In genomic region chr3:120558784-120559227, GRCh38 we compare ENCODE assay signal across 8 cellular contexts. TPM values are rescaled to one million over a fixed set of nuclear protein-coding genes. Genes with fewer than 3 reads are reported as not detected.
DNase-seq lines count a peak whose midpoint lies in the region; ATAC-seq, FAIRE-seq and TF ChIP-seq lines count a peak whose summit lies in the region.

No MANE protein-coding gene starts in this region.

- no peaks in the 10 kb centered on the region for H3K36me3 Mint-ChIP-seq in Caco-2 (ENCODE audit: insufficient read depth, unreplicated experiment)

- BruUV-seq in Caco-2 (replicated peaks; lab: Mats Ljungman, UMichigan) (no TSS peak), endothelial cell of umbilical vein (replicated peaks; lab: Mats Ljungman, UMichigan) (no TSS peak)

- dilution Hi-C loops in endothelial cell of umbilical vein (cut with MboI; ENCODE audit: extremely low pct_ligation_motif_present, low sequenced_read_pairs) = no loop called here

- H3K9me3 ChIP-seq in Caco-2 (no peaks in the 10 kb centered on the region), NT2/D1 (ENCODE audit: insufficient read depth, low read length) (no peaks in the 10 kb centered on the region), endothelial cell of umbilical vein (replicated peaks; ENCODE audit: control insufficient read depth, insufficient read depth, low read length) (no peaks in the 10 kb centered on the region)

- peak; percentile 87 for ATAC-seq in GM21381 (IDR thresholded peaks at IDR 0.05; ENCODE audit: unreplicated experiment)

- H3K27ac ChIP-seq in endothelial cell of umbilical vein (ENCODE audit: insufficient read depth, low read depth, low read length) = peak overlapping the region; percentile 96

- no peaks in the 10 kb centered on the region for H3K27me3 ChIP-seq in Caco-2 (replicated peaks; ENCODE audit: control insufficient read depth, insufficient read depth, low read length)
- H3K27me3 ChIP-seq in NT2/D1 (ENCODE audit: insufficient read depth, insufficient read length) = peaks cover 19% of the 10 kb centered on the region
- H3K27me3 ChIP-seq in endothelial cell of umbilical vein (ENCODE audit: control insufficient read depth in 2 of 2, insufficient read depth in 2 of 2, low read length in 2 of 2) = no peaks in the 10 kb centered on the region

- peak overlapping the region; percentile 56 for H3K27ac Mint-ChIP-seq in Caco-2 (ENCODE audit: unreplicated experiment)

- FAIRE-seq in endothelial cell of umbilical vein (lab: Jason Lieb, UNC) = peak; percentile 93

- no peaks in the 10 kb centered on the region for H3K4me1 ChIP-seq in Caco-2
- no peaks in the 10 kb centered on the region for H3K4me1 ChIP-seq in NT2/D1 (ENCODE audit: insufficient read depth, insufficient read length)
- H3K4me1 ChIP-seq in endothelial cell of umbilical vein (ENCODE audit: control insufficient read depth, extremely low read depth, insufficient read depth, low read length) = peaks cover 26% of the 10 kb centered on the region

- POLR2A ChIA-PET in Caco-2 (lab: Charles Lee) = interaction anchor here (0.6 to 1.3 kb wide), 4 partner anchors 27 to 210 kb away, joined by 3 to 5 read pairs (median 4); no protein-coding TSS in a partner anchor
- POLR2A ChIA-PET in endothelial cell of umbilical vein (lab: Charles Lee) = interaction anchor here (0.8 to 1.5 kb wide), 3 partner anchors 138 to 142 kb away, joined by 3 to 10 read pairs (median 5); no protein-coding TSS in a partner anchor

- peak overlapping the region; percentile 68 for H3K9ac ChIP-seq in NT2/D1 (ENCODE audit: insufficient read length, low read depth)
- peak overlapping the region; percentile 96 for H3K9ac ChIP-seq in endothelial cell of umbilical vein (replicated peaks; ENCODE audit: extremely low read depth, insufficient read depth, low read length)

- peak overlapping the region; percentile 89 for H2AFZ ChIP-seq in endothelial cell of umbilical vein (ENCODE audit: low read depth, low read length)

- H3K4me3 Mint-ChIP-seq in Caco-2 (ENCODE audit: unreplicated experiment) = peak overlapping the region; percentile 68

- H3K36me3 ChIP-seq in Caco-2 (ENCODE audit: control insufficient read depth, insufficient read depth, low read length) = no peaks in the 10 kb centered on the region
- no peaks in the 10 kb centered on the region for H3K36me3 ChIP-seq in NT2/D1 (ENCODE audit: insufficient read depth, insufficient read length, low read length)
- no peaks in the 10 kb centered on the region for H3K36me3 ChIP-seq in endothelial cell of umbilical vein (ENCODE audit: control insufficient read depth in 2 of 2, extremely low read depth in 1 of 2, insufficient read depth in 2 of 2, low read length in 2 of 2)

- H4K20me1 ChIP-seq in endothelial cell of umbilical vein (replicated peaks; ENCODE audit: control insufficient read depth, extremely low read depth, insufficient read depth, low read length) = no peaks in the 10 kb centered on the region

- H3K4me3 ChIP-seq in Caco-2 (ENCODE audit: low read depth, low read length) (peak overlapping the region; percentile 16), NT2/D1 (ENCODE audit: insufficient read length, low read depth) (peak overlapping the region; percentile 66), endothelial cell of umbilical vein (replicated peaks in 1 of 3; ENCODE audit: insufficient read depth in 1 of 3, low read depth in 1 of 3, low read length in 3 of 3) (peak overlapping the region; percentile 39 to 85 (median 49))

- H3K79me2 ChIP-seq in endothelial cell of umbilical vein (ENCODE audit: control insufficient read depth, insufficient read depth, low read length) = no peaks in the 10 kb centered on the region

- TF ChIP-seq CTCF in Caco-2 (IDR thresholded peaks at IDR 0.05; ENCODE audit: insufficient read depth in 1 of 2, low read depth in 1 of 2, low read length in 1 of 2, severe bottlenecking in 1 of 2, unreplicated experiment in 1 of 2) (peak; percentile 86 to 91), endothelial cell of umbilical vein (IDR thresholded peaks at IDR 0.05; ENCODE audit: extremely low read depth in 1 of 2, insufficient read depth in 1 of 2, low read depth in 1 of 2, low read length in 2 of 2) (peak; percentile 94)

- CTCF ChIA-PET in Caco-2 (lab: Charles Lee) = interaction anchor here (0.6 to 2.5 kb wide), 15 partner anchors 9 to 327 kb away, joined by 3 to 97 read pairs (median 3); partner anchors contain the start of gene NDUFB4
- CTCF ChIA-PET in endothelial cell of umbilical vein (lab: Charles Lee) = interaction anchor here (0.6 to 5.4 kb wide), 51 partner anchors 9 to 1676 kb away, joined by 3 to 246 read pairs (median 4); partner anchors contain the start of genes FSTL1, LRRC58 and NDUFB4

- TF ChIP-seq POLR2A in endothelial cell of umbilical vein (IDR thresholded peaks at IDR 0.05; ENCODE audit: low read depth, low read length) = no peak

- H3K4me2 ChIP-seq in endothelial cell of umbilical vein (ENCODE audit: insufficient read depth, low read length) = peak overlapping the region; percentile 87

- intact Hi-C loops in Caco-2 (cut with micrococcal nuclease; ENCODE audit: unreplicated experiment) = loop anchor here (1.0 to 2.0 kb wide), 3 partner anchors 52 to 315 kb away; no protein-coding TSS in a partner anchor
- intact Hi-C loops in endothelial cell of umbilical vein (cut with micrococcal nuclease) = loop anchor here (1.0 to 2.0 kb wide), 9 partner anchors 37 to 667 kb away; partner anchors contain the start of genes GSK3B, LRRC58, NDUFB4 and STXBP5L

- DNase-seq in Caco-2 (peak; percentile 72 to 85), HT1080 (ENCODE audit: low read depth) (peak; percentile 92), NT2/D1 (ENCODE audit: low read depth, low spot score) (peak; percentile 80), endothelial cell of umbilical vein (ENCODE audit: low read depth, low spot score) (peak; percentile 87), midbrain (lab: John Stamatoyannopoulos, UW) (peak; percentile 83)
- peak; percentile 82 for DNase-seq in activated CD8-positive, alpha-beta memory T cell treated with anti-CD3 and anti-CD28 coated beads, Interleukin-2, amount 50 U/mL, for 4 hours
- peak; percentile 67 to 71 for DNase-seq in stimulated activated CD8-positive, alpha-beta memory T cell treated with anti-CD3 and anti-CD28 coated beads, Interleukin-15, amount 100 ng/mL, for 48 hours (ENCODE audit: low read depth in 2 of 2)

- H3K27me3 Mint-ChIP-seq in Caco-2 (ENCODE audit: insufficient read depth, unreplicated experiment) = peaks cover 3% of the 10 kb centered on the region

- no peaks in the 10 kb centered on the region for H3K9me1 ChIP-seq in endothelial cell of umbilical vein (replicated peaks; ENCODE audit: control insufficient read depth, extremely low read depth, insufficient read depth, low read length)

- H3K9me3 Mint-ChIP-seq in Caco-2 (ENCODE audit: unreplicated experiment) = no peaks in the 10 kb centered on the region

- H3K4me1 Mint-ChIP-seq in Caco-2 (ENCODE audit: low read depth, unreplicated experiment) = peaks cover 14% of the 10 kb centered on the region

TF ChIP-seq in endothelial cell of umbilical vein, 7 proteins besides CTCF, POLR2A, EP300 and RAD21:
- TF ChIP-seq MYC (IDR thresholded peaks at IDR 0.05; ENCODE audit: low read depth, low read length) (no peak), MAX (IDR thresholded peaks at IDR 0.05; ENCODE audit: insufficient read depth, insufficient read length) (no peak), POLR2AphosphoS5 (IDR thresholded peaks at IDR 0.05; ENCODE audit: insufficient read depth, low read depth, low read length) (no peak), FOS (IDR thresholded peaks at IDR 0.05; ENCODE audit: borderline replicate concordance, insufficient read depth, low read length) (no peak), GATA2 (IDR thresholded peaks at IDR 0.05; ENCODE audit: insufficient read depth, insufficient read length, low read depth, low read length) (no peak), JUN (IDR thresholded peaks at IDR 0.05; ENCODE audit: borderline replicate concordance, insufficient read depth, insufficient read length, low read depth) (no peak), EZH2 (IDR thresholded peaks at IDR 0.05; ENCODE audit: borderline replicate concordance, low read depth, low read length, severe bottlenecking) (no peak)

RNA-seq across cellular contexts. Expression of gene NDUFB4, which starts 37.3 kb away (rescaled TPM):
- total RNA-seq in Caco-2 (2022) (133 and 136 TPM in 2 replicates), endothelial cell of umbilical vein (140 TPM in 2 replicates)
- 188 and 294 TPM in 2 replicates for total RNA-seq in HT1080 (2014; rRNA removed; shearing (Covaris generic))
- 208 and 296 TPM in 2 replicates for polyA plus RNA-seq in HT1080 (2015; cell fraction: cytosol; rRNA removed)
- polyA plus RNA-seq in HT1080 (2015; cell fraction: nucleus; rRNA removed) = 107 and 138 TPM in 2 replicates
- polyA plus RNA-seq in endothelial cell of umbilical vein = 191 and 210 TPM in 2 replicates
- polyA plus RNA-seq in endothelial cell of umbilical vein (2011; cell fraction: cytosol; rRNA removed) = 343 and 356 TPM in 2 replicates
- 127 and 147 TPM in 2 replicates for polyA plus RNA-seq in endothelial cell of umbilical vein (2011; cell fraction: nucleus; rRNA removed)
- 140 and 175 TPM in 2 replicates for polyA plus RNA-seq in endothelial cell of umbilical vein (2012)
- polyA minus RNA-seq in endothelial cell of umbilical vein = 82.7 and 87.0 TPM in 2 replicates
- 186 TPM for polyA minus RNA-seq in endothelial cell of umbilical vein (2011; cell fraction: cytosol; rRNA and poly(A)+ RNA removed)
- polyA minus RNA-seq in endothelial cell of umbilical vein (2011; cell fraction: nucleus; rRNA and poly(A)+ RNA removed) = 38.2 and 42.2 TPM in 2 replicates

Comparison
In these comparisons a context has a peak if more than half of its experiments do, and no peak if none do; other contexts are left out.
1. Peak in every context shown above with its lines: DNase-seq, ATAC-seq, H3K4me3 ChIP-seq and H3K27ac ChIP-seq.
2. H3K4me3 ChIP-seq: peak in every context shown above with its lines; median percentile 66 in NT2/D1; 49 in endothelial cell of umbilical vein; 16 in Caco-2.